ENCODE assay signal across 8 cellular contexts in genomic region chr17:55717898-55718735, GRCh38. TPM values are rescaled to one million over a fixed set of nuclear protein-coding genes. Genes with fewer than 3 reads are reported as not detected.
A peak's percentile ranks its signal among the peaks of the same experiment; 100 is the strongest.
DNase-seq lines count a peak whose midpoint lies in the region; ATAC-seq and TF ChIP-seq lines count a peak whose summit lies in the region.

No MANE protein-coding gene starts in this region.

- CTCF ChIA-PET in GM10248 (lab: Yijun Ruan, JAX) (interaction anchor here (0.7 to 7.4 kb wide), 28 partner anchors 9 to 329 kb away, joined by 3 to 61 read pairs (median 5); partner anchors contain the start of gene PCTP), Panc1 (lab: Charles Lee) (interaction anchor here (0.7 to 1.2 kb wide), 7 partner anchors 10 to 482 kb away, joined by 3 to 5 read pairs (median 4); no protein-coding TSS in a partner anchor)

- peak; percentile 60 for TF ChIP-seq CTCF in GM10248 (IDR thresholded peaks at IDR 0.05; ENCODE audit: control extremely low read depth, extremely low read depth, low read depth, missing control alignments)
- peak; percentile 86 for TF ChIP-seq CTCF in Panc1 (IDR thresholded peaks at IDR 0.05)
- peak; percentile 80 for TF ChIP-seq CTCF in fibroblast of villous mesenchyme (IDR thresholded peaks at IDR 0.05; ENCODE audit: insufficient read depth, low read depth, low read length)
- peak; percentile 64 to 81 (median 78) for TF ChIP-seq CTCF in transverse colon (IDR thresholded peaks at IDR 0.05)

- DNase-seq in GM10248 (ENCODE audit: extremely low spot score) (peak; percentile 24), HT-29 (ENCODE audit: low spot score) (peak; percentile 88), Panc1 (ENCODE audit: low read depth, low spot score) (no peak), activated T-helper 1 cell treated with Interleukin-2 at 50 U/mL for 16 hours (ENCODE audit: low read depth) (peak; percentile 15), fibroblast of villous mesenchyme (ENCODE audit: low read depth) (peak; percentile 84), occipital lobe (lab: John Stamatoyannopoulos, UW) (peak; percentile 16), transverse colon (peak; percentile 78)

- 52 to 67% methylated on average over 5 to 11 of the region's 11 CpGs for WGBS in transverse colon (ENCODE audit: low coverage in 1 of 2), 2 donors

- H3K4me3 ChIP-seq in Panc1 (ENCODE audit: low read depth in 2 of 2, low read length in 2 of 2) = no peak overlapping the region
- no peak overlapping the region for H3K4me3 ChIP-seq in fibroblast of villous mesenchyme (ENCODE audit: low read depth, low read length)
- no peak overlapping the region for H3K4me3 ChIP-seq in transverse colon

- POLR2A ChIA-PET in GM10248 (lab: Yijun Ruan, JAX) = no interaction called here
- POLR2A ChIA-PET in Panc1 (lab: Charles Lee) = interaction anchor here (0.6 kb wide), 1 partner anchor 13 kb away, joined by 3 read pairs; no protein-coding TSS in a partner anchor

- ATAC-seq in Panc1 (peak; percentile 73), HG03432 (IDR thresholded peaks at IDR 0.05; ENCODE audit: unreplicated experiment) (no peak)

- H3K27me3 ChIP-seq in Panc1 (ENCODE audit: control insufficient read depth, insufficient read depth, low read length) = peaks cover 13% of the 10 kb centered on the region
- peaks cover 6% of the 10 kb centered on the region for H3K27me3 ChIP-seq in transverse colon

- no TSS peak for BruUV-seq in Panc1 (replicated peaks; lab: Mats Ljungman, UMichigan)

- H3K36me3 ChIP-seq in Panc1 (ENCODE audit: control insufficient read depth, insufficient read depth, low read length) (no peaks in the 10 kb centered on the region), transverse colon (no peaks in the 10 kb centered on the region)

- intact Hi-C loops in Panc1 (cut with micrococcal nuclease; ENCODE audit: unreplicated experiment) = loop anchor here (1.0 kb wide), 1 partner anchor 192 kb away; no protein-coding TSS in a partner anchor
- intact Hi-C loops in transverse colon (cut with DNase I; ENCODE audit: low total_unique reads) = loop anchor here (2.0 to 10.0 kb wide), 2 partner anchors 73 to 191 kb away; no protein-coding TSS in a partner anchor

- H3K4me1 ChIP-seq in Panc1 (ENCODE audit: control insufficient read depth, insufficient read depth, low read length) = 0 out of 2 replicates have a peak, but pooled peaks cover 2% of the 10 kb centered on the region
- peaks cover 0 to 7% (median 1%) of the 10 kb centered on the region in 4 donors for H3K4me1 ChIP-seq in transverse colon

- no peak for TF ChIP-seq EP300 in transverse colon (IDR thresholded peaks at IDR 0.05; ENCODE audit: low read depth)

- no peak overlapping the region for H3K27ac ChIP-seq in Panc1 (ENCODE audit: low read length)
- H3K27ac ChIP-seq in transverse colon = no peak overlapping the region

- no peak for TF ChIP-seq POLR2A in transverse colon (IDR thresholded peaks at IDR 0.05)

- in situ Hi-C loops in Panc1 (cut with HindIII; ENCODE audit: low pct_unique_long_range_greater_than_20kb, low sequenced_read_pairs) (no loop called here), transverse colon (cut with MboI; ENCODE audit: low pct_ligation_motif_present in 1 of 4, low pct_unique_long_range_greater_than_20kb in 1 of 4, low sequenced_read_pairs in 3 of 4) (loop anchor here in 1 of 4 donors (5.0 kb wide), 1 partner anchor 191 kb away; no protein-coding TSS in a partner anchor)

- H3K9me3 ChIP-seq in Panc1 (ENCODE audit: control insufficient read depth, insufficient read depth, low read depth, low read length) = no peaks in the 10 kb centered on the region
- H3K9me3 ChIP-seq in transverse colon = no peaks in the 10 kb centered on the region

RNA-seq across cellular contexts. Expression of gene TMEM100, which starts 4.5 kb away (rescaled TPM):
- not detected in 2 replicates for total RNA-seq in HT-29 (2014; rRNA removed; shearing (Covaris generic))
- total RNA-seq in Panc1 (2021; ENCODE audit: unreplicated experiment) (0.10 TPM), fibroblast of villous mesenchyme (under 0.01 and 1.3 TPM in 2 replicates), occipital lobe (3.3 TPM), transverse colon (1 to 10 TPM in 2 of 4 donors, under 1 TPM in 1, not detected in 1; 1.00 to 7.8 (median 4.1) TPM)
- polyA plus RNA-seq in Panc1 (2012; ENCODE audit: insufficient read length) = 0.17 TPM

RNA-seq across cellular contexts. Expression of gene PCTP, which starts 32.7 kb away (rescaled TPM):
- total RNA-seq in HT-29 (2014; rRNA removed; shearing (Covaris generic)) = 11.2 and 13.5 TPM in 2 replicates
- total RNA-seq in Panc1 (2021; ENCODE audit: unreplicated experiment) (23.7 TPM), fibroblast of villous mesenchyme (11.2 and 13.9 TPM in 2 replicates), occipital lobe (7.5 TPM), transverse colon (100 to 1,000 TPM in 1 of 4 donors, 10 to 100 TPM in 2, 1 to 10 TPM in 1; 8.6 to 581 (median 35.0) TPM)
- polyA plus RNA-seq in Panc1 (2012; ENCODE audit: insufficient read length) = 19.8 TPM
